Comparison of ENCODE assay signal across 8 cellular contexts in the genomic region with DNA sequence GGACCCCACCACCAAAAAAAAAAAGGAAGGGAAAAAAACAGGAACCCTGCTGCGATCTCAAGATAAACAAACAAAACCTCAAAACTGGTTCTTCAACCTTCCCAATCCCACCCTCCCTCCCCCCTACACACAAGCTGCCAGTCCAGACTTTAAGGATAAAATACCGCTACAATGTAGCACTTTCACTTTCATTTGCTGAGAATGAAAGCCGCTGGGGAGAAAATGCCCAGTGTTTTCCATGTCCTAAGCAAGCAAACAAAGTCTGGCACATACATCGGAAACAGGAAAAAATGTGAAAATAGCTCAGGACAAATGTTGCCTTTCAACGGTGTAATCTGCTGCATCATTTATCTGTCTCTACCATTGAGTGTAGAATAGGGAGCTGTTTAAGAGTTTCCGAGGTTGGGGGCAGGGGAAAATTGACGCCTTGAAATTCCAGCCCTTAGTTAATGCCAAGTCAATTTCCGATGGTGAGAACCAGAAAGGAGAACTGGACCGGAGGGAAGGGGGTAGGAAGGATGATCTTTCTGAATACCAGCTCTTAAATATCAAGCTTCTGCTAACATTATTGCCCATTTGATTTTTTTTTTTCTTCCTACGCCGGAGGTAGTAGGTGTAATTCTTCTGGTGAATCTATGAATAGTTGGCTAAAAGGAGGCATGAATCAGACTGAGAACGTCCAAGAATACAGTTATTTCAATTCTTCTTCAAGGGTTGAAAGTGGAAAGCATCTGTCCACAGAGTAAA. TPM values are rescaled to one million over a fixed set of nuclear protein-coding genes. Genes with fewer than 3 reads are reported as not detected.
DNase-seq lines count a peak whose midpoint lies in the region; ATAC-seq and TF ChIP-seq lines count a peak whose summit lies in the region.

No MANE protein-coding gene starts in this region.

- peak overlapping the region; percentile 64 for H3K4me3 ChIP-seq in effector memory CD4-positive, alpha-beta T cell (ENCODE audit: insufficient read depth, low read depth, low read length, poor library complexity, severe bottlenecking)
- peak overlapping the region; percentile 58 to 67 for H3K4me3 ChIP-seq in tibial artery

- no peaks in the 10 kb centered on the region for H3K27me3 ChIP-seq in effector memory CD4-positive, alpha-beta T cell (replicated peaks; ENCODE audit: control insufficient read depth, insufficient read depth, low read length, poor library complexity, severe bottlenecking)
- H3K27me3 ChIP-seq in tibial artery = no peaks in the 10 kb centered on the region

- H3K36me3 ChIP-seq in effector memory CD4-positive, alpha-beta T cell (ENCODE audit: control insufficient read depth, insufficient read depth, low read length) = no peaks in the 10 kb centered on the region
- no peaks in the 10 kb centered on the region for H3K36me3 ChIP-seq in tibial artery

- TF ChIP-seq CTCF in tibial artery (IDR thresholded peaks at IDR 0.05) = no peak

- peaks cover 8% of the 10 kb centered on the region for H3K4me1 ChIP-seq in effector memory CD4-positive, alpha-beta T cell (ENCODE audit: control insufficient read depth, insufficient read depth, low read length, poor library complexity, severe bottlenecking)
- H3K4me1 ChIP-seq in tibial artery = peaks cover 0 to 15% (median 2%) of the 10 kb centered on the region in 4 donors

- ATAC-seq in HG03457 (IDR thresholded peaks at IDR 0.05; ENCODE audit: unreplicated experiment) (no peak), GM21381 (IDR thresholded peaks at IDR 0.05; ENCODE audit: unreplicated experiment) (no peak)

- intact Hi-C loops in tibial artery (cut with DNase I; ENCODE audit: low total_unique reads) = loop anchor here (1.0 to 10.0 kb wide), 3 partner anchors 278 to 521 kb away; no protein-coding TSS in a partner anchor

- CTCF ChIA-PET in HEK293T (lab: Yijun Ruan, JAX) = interaction anchor here (0.6 to 1.8 kb wide), 9 partner anchors 19 to 1254 kb away, joined by 3 to 9 read pairs (median 3); no protein-coding TSS in a partner anchor

- H3K27ac ChIP-seq in effector memory CD4-positive, alpha-beta T cell (ENCODE audit: insufficient read depth, low read length, poor library complexity, severe bottlenecking) = peak overlapping the region; percentile 66
- peak overlapping the region; percentile 84 for H3K27ac ChIP-seq in tibial artery

- DNase-seq in COLO668 (lab: John Stamatoyannopoulos, UW; ENCODE audit: unreplicated experiment) = peak; percentile 8
- peak; percentile 10 for DNase-seq in HEK293T (ENCODE audit: extremely low spot score)
- peak; percentile 9 for DNase-seq in SK-N-DZ (ENCODE audit: low spot score)
- DNase-seq in effector memory CD4-positive, alpha-beta T cell = no peak
- peak; percentile 84 to 94 for DNase-seq in lung microvascular endothelial cell (ENCODE audit: low read depth in 2 of 2)
- DNase-seq in tibial artery = no peak

- POLR2A ChIA-PET in HEK293T (lab: Yijun Ruan, JAX) = interaction anchor here (1.1 to 3.1 kb wide), 4 partner anchors 79 to 543 kb away, joined by 3 to 16 read pairs (median 8); no protein-coding TSS in a partner anchor

- no peaks in the 10 kb centered on the region for H3K9me3 ChIP-seq in effector memory CD4-positive, alpha-beta T cell (ENCODE audit: control insufficient read depth, low read length)
- no peaks in the 10 kb centered on the region for H3K9me3 ChIP-seq in tibial artery

TF ChIP-seq in HEK293T, 16 proteins besides CTCF, POLR2A, EP300 and RAD21:
- TF ChIP-seq ZNF384 (IDR thresholded peaks at IDR 0.05) (0 out of 2 replicates have a peak, but pooled peaks have one; percentile 3), TARDBP (IDR thresholded peaks at IDR 0.05) (no peak)

RNA-seq across cellular contexts. Expression of a gene that starts 1.2 kb away (rescaled TPM):
- polyA plus RNA-seq in SK-N-DZ (2014; cell fraction: cytosol; rRNA removed) = 0.55 and 0.65 TPM in 2 replicates
- 1.6 and 3.3 TPM in 2 replicates for polyA plus RNA-seq in SK-N-DZ (2014; cell fraction: nucleus; rRNA removed)
- total RNA-seq in lung microvascular endothelial cell = 30.9 and 52.2 TPM in 2 replicates

Comparison
In these comparisons a context has a peak if more than half of its experiments do, and no peak if none do; other contexts are left out.
1. DNase-seq: peak in COLO668 (single experiment), HEK293T (single experiment), SK-N-DZ (single experiment) and lung microvascular endothelial cell (2 of 2); none in effector memory CD4-positive, alpha-beta T cell (0 of 3) and tibial artery (0 of 2).